In the genomic region with DNA sequence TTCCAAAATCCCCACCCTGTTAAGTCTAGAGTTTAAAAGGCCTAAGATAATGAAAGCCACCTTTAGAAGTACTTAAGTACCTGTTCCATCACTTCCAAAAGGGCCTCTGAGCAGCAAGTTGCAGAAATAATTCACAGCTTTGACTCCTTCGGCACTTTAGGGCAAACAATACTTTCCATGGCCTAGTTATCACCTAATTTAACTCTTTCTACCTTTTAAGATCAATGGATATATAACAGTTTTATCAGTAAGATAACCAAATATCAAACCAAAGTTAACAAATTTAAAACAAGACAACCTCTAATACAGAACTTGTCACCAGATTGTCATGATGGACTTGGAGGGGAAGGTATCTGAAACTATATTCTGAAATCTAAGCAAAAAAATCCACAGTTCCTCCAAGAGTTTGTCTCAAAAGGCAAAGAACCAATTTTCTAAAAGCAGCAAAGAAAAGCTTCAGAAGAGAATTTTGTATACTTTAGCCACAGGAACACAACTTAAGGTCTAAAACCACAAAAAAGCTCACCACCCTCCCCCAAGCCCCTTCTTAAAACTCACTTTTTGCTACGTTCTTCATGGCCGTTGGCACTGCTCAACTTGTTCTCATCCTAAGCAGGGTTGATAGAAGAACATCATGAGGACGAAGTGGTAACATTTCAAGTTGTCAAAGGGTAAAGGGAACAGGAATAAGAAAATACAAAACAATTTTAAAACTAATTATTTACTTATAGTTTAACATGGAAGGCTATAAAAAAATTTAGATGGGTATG, we compare ENCODE assay signal across 10 cellular contexts. TPM values are rescaled to one million over a fixed set of nuclear protein-coding genes. Genes with fewer than 3 reads are reported as not detected.
A peak's percentile ranks its signal among the peaks of the same experiment; 100 is the strongest.
DNase-seq lines count a peak whose midpoint lies in the region; ATAC-seq and TF ChIP-seq lines count a peak whose summit lies in the region.
"Had no signal": no experiment of that assay in that cellular context is flagged by ENCODE, and none has a peak within 500 bp of the region (broad histone marks: within the 10 kb centered on the region; RNA-seq: fewer than 3 reads in every experiment).

No MANE protein-coding gene starts in this region.

- CTCF ChIA-PET in activated CD8-positive, alpha-beta memory T cell treated with anti-CD3 and anti-CD28 coated beads, Interleukin-2, amount 10 ng/mL, durations not matched to agents 7 days and 5 days (lab: Charles Lee) = interaction anchor here (1.2 to 7.0 kb wide), 6 partner anchors 8 to 216 kb away, joined by 3 to 104 read pairs (median 8); a partner anchor contains a TSS
- CTCF ChIA-PET in activated B cell treated with CpG ODN at 0.5 μM for 24 hours (lab: Charles Lee) = interaction anchor here (2.0 kb wide), 1 partner anchor 146 kb away, joined by 12 read pairs; no protein-coding TSS in a partner anchor

- peak overlapping the region; percentile 63 for H3K27ac Mint-ChIP-seq in activated CD8-positive, alpha-beta memory T cell treated with anti-CD3 and anti-CD28 coated beads, Interleukin-2, amount 10 ng/mL, durations not matched to agents 7 days and 5 days
- H3K27ac Mint-ChIP-seq in activated B cell treated with CpG ODN at 0.5 μM for 24 hours = peak overlapping the region; percentile 30

- peak; percentile 14 for DNase-seq in activated CD8-positive, alpha-beta memory T cell treated with anti-CD3 and anti-CD28 coated beads, Interleukin-2, amount 10 ng/mL, durations not matched to agents 7 days and 5 days
- no peak for DNase-seq in activated CD8-positive, alpha-beta memory T cell treated with anti-CD3 and anti-CD28 coated beads, Interleukin-2, amount 50 U/mL, for 4 hours
- DNase-seq in activated B cell treated with CpG ODN at 0.5 μM for 24 hours = no peak
- no peak for DNase-seq in fibroblast of pulmonary artery (ENCODE audit: low read depth)
- DNase-seq in spleen = no peak
- no peak for DNase-seq in central memory CD4-positive, alpha-beta T cell
- DNase-seq: NCI-H526; stimulated activated CD4-positive, alpha-beta T cell treated with anti-CD3 and anti-CD28 coated beads, Interleukin-4, amount 100 ng/mL, for 24 hours had no signal

- H3K36me3 Mint-ChIP-seq in activated CD8-positive, alpha-beta memory T cell treated with anti-CD3 and anti-CD28 coated beads, Interleukin-2, amount 10 ng/mL, durations not matched to agents 7 days and 5 days = peaks cover 56% of the 10 kb centered on the region
- peaks cover 79% of the 10 kb centered on the region for H3K36me3 Mint-ChIP-seq in activated B cell treated with CpG ODN at 0.5 μM for 24 hours (ENCODE audit: low read depth)

- no peaks in the 10 kb centered on the region for H3K9me3 Mint-ChIP-seq in activated CD8-positive, alpha-beta memory T cell treated with anti-CD3 and anti-CD28 coated beads, Interleukin-2, amount 10 ng/mL, durations not matched to agents 7 days and 5 days (ENCODE audit: low read depth)
- no peaks in the 10 kb centered on the region for H3K9me3 Mint-ChIP-seq in activated B cell treated with CpG ODN at 0.5 μM for 24 hours

- 50 to 67% (median 61%) methylated on average over 4 of the region's 4 CpGs for WGBS in spleen, 5 donors

- H3K27ac ChIP-seq in spleen = peak overlapping the region in 4 of 8 donors; percentile 48 to 100 (median 100)

- H3K36me3 ChIP-seq in spleen = peaks cover 2 to 72% (median 70%) of the 10 kb centered on the region in 6 donors

- peaks cover 65 to 84% (median 81%) of the 10 kb centered on the region in 6 donors for H3K4me1 ChIP-seq in spleen

- TF ChIP-seq CTCF in activated B cell treated with CpG ODN at 0.5 μM for 24 hours (IDR thresholded peaks at IDR 0.05) (no peak), fibroblast of pulmonary artery (IDR thresholded peaks at IDR 0.05; ENCODE audit: low read length, missing control alignments) (no peak), spleen (IDR thresholded peaks at IDR 0.05 in 8 of 11, conservative IDR thresholded peaks at IDR 0.05 in 3 of 11) (no peak)

- H3K4me1 Mint-ChIP-seq in activated CD8-positive, alpha-beta memory T cell treated with anti-CD3 and anti-CD28 coated beads, Interleukin-2, amount 10 ng/mL, durations not matched to agents 7 days and 5 days = peaks cover 56% of the 10 kb centered on the region
- peaks cover 56% of the 10 kb centered on the region for H3K4me1 Mint-ChIP-seq in activated B cell treated with CpG ODN at 0.5 μM for 24 hours

- H3K27me3 Mint-ChIP-seq in activated CD8-positive, alpha-beta memory T cell treated with anti-CD3 and anti-CD28 coated beads, Interleukin-2, amount 10 ng/mL, durations not matched to agents 7 days and 5 days = no peaks in the 10 kb centered on the region
- no peaks in the 10 kb centered on the region for H3K27me3 Mint-ChIP-seq in activated B cell treated with CpG ODN at 0.5 μM for 24 hours

- no peaks in the 10 kb centered on the region for H3K9me3 ChIP-seq in spleen

- H3K4me3 Mint-ChIP-seq in activated CD8-positive, alpha-beta memory T cell treated with anti-CD3 and anti-CD28 coated beads, Interleukin-2, amount 10 ng/mL, durations not matched to agents 7 days and 5 days = peak overlapping the region; percentile 55
- peak overlapping the region; percentile 4 for H3K4me3 Mint-ChIP-seq in activated B cell treated with CpG ODN at 0.5 μM for 24 hours

- no peak for ATAC-seq in activated CD8-positive, alpha-beta memory T cell treated with anti-CD3 and anti-CD28 coated beads, Interleukin-2, amount 10 ng/mL, durations not matched to agents 7 days and 5 days
- ATAC-seq in activated B cell treated with CpG ODN at 0.5 μM for 24 hours (ENCODE audit: low read depth) (no peak), GM18868 (IDR thresholded peaks at IDR 0.05; ENCODE audit: unreplicated experiment) (no peak), HG02610 (IDR thresholded peaks at IDR 0.05; ENCODE audit: unreplicated experiment) (no peak)

- H3K27me3 ChIP-seq in spleen (replicated peaks in 1 of 7) = no peaks in the 10 kb centered on the region

- no peak for TF ChIP-seq POLR2A in spleen (IDR thresholded peaks at IDR 0.05)

- intact Hi-C loops in activated B cell treated with CpG ODN at 0.5 μM for 24 hours (cut with micrococcal nuclease) = loop anchor here (1.0 kb wide), 1 partner anchor 7 kb away; no protein-coding TSS in a partner anchor
- intact Hi-C loops in spleen (cut with DNase I; ENCODE audit: low total_unique reads) = loop anchor here (10.0 kb wide), 1 partner anchor 146 kb away; no protein-coding TSS in a partner anchor

- peak overlapping the region; percentile 23 for H3K4me3 ChIP-seq in fibroblast of pulmonary artery (replicated peaks; ENCODE audit: low read depth, low read length)
- peak overlapping the region in 5 of 8 donors; percentile 1 to 86 (median 64) for H3K4me3 ChIP-seq in spleen

- POLR2A ChIA-PET in activated B cell treated with CpG ODN at 0.5 μM for 24 hours (lab: Charles Lee) = interaction anchor here (1.0 to 12.0 kb wide), 3 partner anchors 33 to 215 kb away, joined by 3 to 764 read pairs (median 104); a partner anchor contains a TSS

RNA-seq across cellular contexts. Expression of a gene that starts 3.5 kb away (rescaled TPM):
- total RNA-seq in activated CD8-positive, alpha-beta memory T cell treated with anti-CD3 and anti-CD28 coated beads, Interleukin-2, amount 10 ng/mL, durations not matched to agents 7 days and 5 days = 100 to 1,000 TPM; 357 to 360 TPM
- total RNA-seq in activated B cell treated with CpG ODN at 0.5 μM for 24 hours (432 and 483 TPM in 2 replicates), spleen (100 to 1,000 TPM; 386 to 649 (median 405) TPM)
- polyA plus RNA-seq in spleen = 100 to 1,000 TPM; 287 to 638 (median 423) TPM

RNA-seq across cellular contexts. Expression of a gene that starts 33.2 kb away (rescaled TPM):
- 10 to 100 TPM; 50.8 to 52.4 TPM for total RNA-seq in activated CD8-positive, alpha-beta memory T cell treated with anti-CD3 and anti-CD28 coated beads, Interleukin-2, amount 10 ng/mL, durations not matched to agents 7 days and 5 days
- 72.3 and 86.0 TPM in 2 replicates for total RNA-seq in activated B cell treated with CpG ODN at 0.5 μM for 24 hours
- total RNA-seq in spleen = 10 to 100 TPM; 49.9 to 89.9 (median 69.4) TPM
- polyA plus RNA-seq in spleen = 10 to 100 TPM; 40.0 to 49.3 (median 45.3) TPM

RNA-seq across cellular contexts. Expression of a gene that starts 39.4 kb away (rescaled TPM):
- total RNA-seq in activated CD8-positive, alpha-beta memory T cell treated with anti-CD3 and anti-CD28 coated beads, Interleukin-2, amount 10 ng/mL, durations not matched to agents 7 days and 5 days = 100 to 1,000 TPM; 115 to 122 TPM
- 96.8 and 131 TPM in 2 replicates for total RNA-seq in activated B cell treated with CpG ODN at 0.5 μM for 24 hours
- total RNA-seq in spleen = 100 to 1,000 TPM in 3 of 7 donors, 10 to 100 TPM in 4; 66.2 to 166 (median 75.7) TPM
- 100 to 1,000 TPM; 333 to 372 (median 354) TPM for polyA plus RNA-seq in spleen

RNA-seq across cellular contexts. Expression of a gene that starts 39.4 kb away (rescaled TPM):
- 10 to 100 TPM; 34.6 to 35.1 TPM for total RNA-seq in activated CD8-positive, alpha-beta memory T cell treated with anti-CD3 and anti-CD28 coated beads, Interleukin-2, amount 10 ng/mL, durations not matched to agents 7 days and 5 days
- total RNA-seq in activated B cell treated with CpG ODN at 0.5 μM for 24 hours (27.1 and 30.6 TPM in 2 replicates), spleen (10 to 100 TPM; 22.8 to 40.8 (median 25.6) TPM)
- 10 to 100 TPM; 21.3 to 33.8 (median 29.7) TPM for polyA plus RNA-seq in spleen
